20 cellular contexts compared by ENCODE assay signal in the genomic region with DNA sequence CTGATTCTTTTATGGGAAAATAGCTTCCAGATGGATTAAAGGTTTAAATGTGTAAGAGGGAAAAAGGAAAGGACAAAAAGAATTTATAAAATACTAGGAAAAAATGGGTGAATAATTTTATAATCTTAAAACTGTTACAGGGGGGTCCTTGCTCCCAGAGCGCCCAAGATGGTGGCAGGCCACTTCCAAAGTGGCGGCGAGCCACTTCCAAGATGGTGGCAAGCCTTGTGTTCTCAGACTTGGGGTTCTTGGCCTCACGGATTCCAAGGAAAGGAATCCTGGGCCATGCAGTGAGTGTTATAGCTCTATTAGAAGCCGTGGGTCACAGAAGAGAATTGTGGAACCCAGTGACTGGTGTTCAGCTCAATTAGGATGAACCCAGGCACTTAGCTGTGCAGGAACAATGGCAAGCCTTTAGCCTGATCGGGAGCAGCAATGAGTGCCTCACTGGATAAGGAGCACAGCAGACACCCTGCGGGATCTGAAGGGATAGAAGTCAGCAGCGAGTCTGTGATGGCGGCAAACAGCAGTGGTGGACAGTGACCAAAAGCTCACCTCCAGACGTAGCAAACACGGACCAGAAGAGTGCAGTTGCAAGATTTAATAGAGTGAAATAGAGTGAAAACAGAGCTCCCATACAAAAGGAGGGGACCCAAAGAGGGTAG.
"Had no signal": no experiment of that assay in that cellular context is flagged by ENCODE, and none has a peak within 500 bp of the region (broad histone marks: within the 10 kb centered on the region; RNA-seq: fewer than 3 reads in every experiment).

No MANE protein-coding gene starts in this region.

- H3K4me1 ChIP-seq: gastrocnemius medialis, lower lobe of right lung, pancreas, right lobe of liver, transverse colon, upper lobe of right lung, uterus had no signal

- H3K27me3 ChIP-seq: gastrocnemius medialis, neutrophil, pancreas, right lobe of liver, transverse colon, upper lobe of right lung, uterus had no signal

- H3K4me3 ChIP-seq: coronary artery, gastrocnemius medialis, lower lobe of right lung, pancreas, right lobe of liver, transverse colon, upper lobe of right lung, uterus had no signal

- H3K9me3 ChIP-seq: gastrocnemius medialis, lower lobe of right lung, neutrophil, pancreas, right lobe of liver, transverse colon, upper lobe of right lung, uterus had no signal

- H3K36me3 ChIP-seq: gastrocnemius medialis, lower lobe of right lung, neutrophil, pancreas, right lobe of liver, transverse colon, upper lobe of right lung, uterus had no signal

- DNase-seq: dermis blood vessel endothelial cell; effector memory CD8-positive, alpha-beta T cell; gastrocnemius medialis; head of caudate nucleus; left ventricle myocardium superior; lower lobe of right lung; naive thymus-derived CD8-positive, alpha-beta T cell; nephron progenitor cell; pancreas; right lobe of liver; small intestine; stimulated activated CD4-positive, alpha-beta T cell treated with anti-CD3 and anti-CD28 coated beads, Interleukin-15, amount 100 ng/mL, for 24 hours; stimulated activated CD4-positive, alpha-beta T cell treated with anti-CD3 and anti-CD28 coated beads, Interleukin-2, amount 100 ng/mL, for 48 hours; stimulated activated naive B cell treated with anti-CD40 and anti-IgM and Interleukin-4, amounts not matched to agents 10 μg/mL and 1 μg/mL and 100 μg/mL, for 72 hours; transverse colon; upper lobe of right lung; uterus had no signal

- H3K27me3 Mint-ChIP-seq: effector memory CD8-positive, alpha-beta T cell; naive thymus-derived CD8-positive, alpha-beta T cell; stimulated activated naive B cell treated with anti-CD40 and anti-IgM and Interleukin-4, amounts not matched to agents 10 μg/mL and 1 μg/mL and 100 μg/mL, for 72 hours; stimulated activated naive CD8-positive, alpha-beta T cell treated with anti-CD3 and anti-CD28 coated beads, Interleukin-15, Interleukin-2, amounts not matched to agents 100 ng/mL and 50 ng/mL, for 24 hours had no signal

- H3K27ac Mint-ChIP-seq: effector memory CD8-positive, alpha-beta T cell; nephron progenitor cell; stimulated activated naive B cell treated with anti-CD40 and anti-IgM and Interleukin-4, amounts not matched to agents 10 μg/mL and 1 μg/mL and 100 μg/mL, for 72 hours; stimulated activated naive CD8-positive, alpha-beta T cell treated with anti-CD3 and anti-CD28 coated beads, Interleukin-15, Interleukin-2, amounts not matched to agents 100 ng/mL and 50 ng/mL, for 24 hours had no signal

- H3K27ac ChIP-seq: coronary artery, gastrocnemius medialis, lower lobe of right lung, neutrophil, pancreas, right lobe of liver, transverse colon, upper lobe of right lung, uterus had no signal

- ATAC-seq: effector memory CD8-positive, alpha-beta T cell; gastrocnemius medialis; left ventricle myocardium superior; lower lobe of right lung; naive thymus-derived CD8-positive, alpha-beta T cell; pancreas; right lobe of liver; stimulated activated naive B cell treated with anti-CD40 and anti-IgM and Interleukin-4, amounts not matched to agents 10 μg/mL and 1 μg/mL and 100 μg/mL, for 72 hours; upper lobe of right lung had no signal

- H3K4me1 Mint-ChIP-seq: naive thymus-derived CD8-positive, alpha-beta T cell; nephron progenitor cell; stimulated activated naive B cell treated with anti-CD40 and anti-IgM and Interleukin-4, amounts not matched to agents 10 μg/mL and 1 μg/mL and 100 μg/mL, for 72 hours had no signal

- H3K36me3 Mint-ChIP-seq: stimulated activated naive B cell treated with anti-CD40 and anti-IgM and Interleukin-4, amounts not matched to agents 10 μg/mL and 1 μg/mL and 100 μg/mL, for 72 hours had no signal

- H3K4me3 Mint-ChIP-seq: effector memory CD8-positive, alpha-beta T cell; naive thymus-derived CD8-positive, alpha-beta T cell; nephron progenitor cell; stimulated activated naive B cell treated with anti-CD40 and anti-IgM and Interleukin-4, amounts not matched to agents 10 μg/mL and 1 μg/mL and 100 μg/mL, for 72 hours; stimulated activated naive CD8-positive, alpha-beta T cell treated with anti-CD3 and anti-CD28 coated beads, Interleukin-15, Interleukin-2, amounts not matched to agents 100 ng/mL and 50 ng/mL, for 24 hours had no signal
